Comparison of ENCODE assay signal across 1 cellular context in the genomic region with DNA sequence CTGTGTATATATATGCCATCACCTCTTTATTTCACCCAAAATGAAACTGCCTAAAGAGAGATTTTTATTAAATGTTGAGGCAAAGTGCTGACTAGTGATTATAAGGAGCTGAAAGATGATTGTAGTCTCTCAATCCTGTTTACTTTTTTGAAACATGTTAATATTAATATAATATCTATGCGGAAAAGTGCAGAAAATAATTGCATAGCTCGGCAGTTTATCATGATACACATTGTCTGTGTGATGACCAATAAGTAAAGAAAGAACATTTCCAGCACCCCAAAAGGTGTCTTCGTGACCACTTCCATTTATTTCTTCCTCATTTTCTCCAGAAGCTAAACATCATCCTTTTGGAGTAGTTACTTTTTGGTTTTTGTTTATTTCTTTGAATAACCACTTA.
TF ChIP-seq lines count a peak whose summit lies in the region.

No MANE protein-coding gene starts in this region.

TF ChIP-seq in HepG2, 621 proteins besides CTCF, POLR2A, EP300 and RAD21:
- TF ChIP-seq, protein P1, sequence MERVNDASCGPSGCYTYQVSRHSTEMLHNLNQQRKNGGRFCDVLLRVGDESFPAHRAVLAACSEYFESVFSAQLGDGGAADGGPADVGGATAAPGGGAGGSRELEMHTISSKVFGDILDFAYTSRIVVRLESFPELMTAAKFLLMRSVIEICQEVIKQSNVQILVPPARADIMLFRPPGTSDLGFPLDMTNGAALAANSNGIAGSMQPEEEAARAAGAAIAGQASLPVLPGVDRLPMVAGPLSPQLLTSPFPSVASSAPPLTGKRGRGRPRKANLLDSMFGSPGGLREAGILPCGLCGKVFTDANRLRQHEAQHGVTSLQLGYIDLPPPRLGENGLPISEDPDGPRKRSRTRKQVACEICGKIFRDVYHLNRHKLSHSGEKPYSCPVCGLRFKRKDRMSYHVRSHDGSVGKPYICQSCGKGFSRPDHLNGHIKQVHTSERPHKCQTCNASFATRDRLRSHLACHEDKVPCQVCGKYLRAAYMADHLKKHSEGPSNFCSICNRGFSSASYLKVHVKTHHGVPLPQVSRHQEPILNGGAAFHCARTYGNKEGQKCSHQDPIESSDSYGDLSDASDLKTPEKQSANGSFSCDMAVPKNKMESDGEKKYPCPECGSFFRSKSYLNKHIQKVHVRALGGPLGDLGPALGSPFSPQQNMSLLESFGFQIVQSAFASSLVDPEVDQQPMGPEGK (CRISPR knock-in tag; IDR thresholded peaks at IDR 0.05) = no peak
- TF ChIP-seq MAFK (conservative IDR thresholded peaks at IDR 0.05 in 1 of 2, IDR thresholded peaks at IDR 0.05 in 1 of 2; ENCODE audit: low read length in 2 of 2) (peak; percentile 96 to 99), ZNF530 (CRISPR knock-in tag; IDR thresholded peaks at IDR 0.05; ENCODE audit: low read depth) (no peak), ZNF460 (CRISPR knock-in tag; IDR thresholded peaks at IDR 0.05; ENCODE audit: borderline replicate concordance) (no peak), CBX1 (IDR thresholded peaks at IDR 0.05; ENCODE audit: low read depth) (no peak), RBM22 (optimal IDR thresholded peaks at IDR 0.05; ENCODE audit: low read length) (peak; percentile 47), ISX (CRISPR knock-in tag; conservative IDR thresholded peaks at IDR 0.05) (no peak), TAF15 (IDR thresholded peaks at IDR 0.05; ENCODE audit: low read depth, low read length, poor library complexity, severe bottlenecking) (no peak), MAFF (IDR thresholded peaks at IDR 0.05; ENCODE audit: low read depth, low read length) (peak; percentile 98), NCOA5 (CRISPR knock-in tag; IDR thresholded peaks at IDR 0.05) (no peak)
- TF ChIP-seq, protein P2, sequence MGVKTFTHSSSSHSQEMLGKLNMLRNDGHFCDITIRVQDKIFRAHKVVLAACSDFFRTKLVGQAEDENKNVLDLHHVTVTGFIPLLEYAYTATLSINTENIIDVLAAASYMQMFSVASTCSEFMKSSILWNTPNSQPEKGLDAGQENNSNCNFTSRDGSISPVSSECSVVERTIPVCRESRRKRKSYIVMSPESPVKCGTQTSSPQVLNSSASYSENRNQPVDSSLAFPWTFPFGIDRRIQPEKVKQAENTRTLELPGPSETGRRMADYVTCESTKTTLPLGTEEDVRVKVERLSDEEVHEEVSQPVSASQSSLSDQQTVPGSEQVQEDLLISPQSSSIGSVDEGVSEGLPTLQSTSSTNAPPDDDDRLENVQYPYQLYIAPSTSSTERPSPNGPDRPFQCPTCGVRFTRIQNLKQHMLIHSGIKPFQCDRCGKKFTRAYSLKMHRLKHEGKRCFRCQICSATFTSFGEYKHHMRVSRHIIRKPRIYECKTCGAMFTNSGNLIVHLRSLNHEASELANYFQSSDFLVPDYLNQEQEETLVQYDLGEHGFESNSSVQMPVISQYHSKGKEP (CRISPR knock-in tag; IDR thresholded peaks at IDR 0.05) = no peak
- TF ChIP-seq, protein P3, sequence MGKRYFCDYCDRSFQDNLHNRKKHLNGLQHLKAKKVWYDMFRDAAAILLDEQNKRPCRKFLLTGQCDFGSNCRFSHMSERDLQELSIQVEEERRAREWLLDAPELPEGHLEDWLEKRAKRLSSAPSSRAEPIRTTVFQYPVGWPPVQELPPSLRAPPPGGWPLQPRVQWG (CRISPR knock-in tag; IDR thresholded peaks at IDR 0.05; ENCODE audit: borderline replicate concordance, low read depth) = no peak
- TF ChIP-seq, protein P4, sequence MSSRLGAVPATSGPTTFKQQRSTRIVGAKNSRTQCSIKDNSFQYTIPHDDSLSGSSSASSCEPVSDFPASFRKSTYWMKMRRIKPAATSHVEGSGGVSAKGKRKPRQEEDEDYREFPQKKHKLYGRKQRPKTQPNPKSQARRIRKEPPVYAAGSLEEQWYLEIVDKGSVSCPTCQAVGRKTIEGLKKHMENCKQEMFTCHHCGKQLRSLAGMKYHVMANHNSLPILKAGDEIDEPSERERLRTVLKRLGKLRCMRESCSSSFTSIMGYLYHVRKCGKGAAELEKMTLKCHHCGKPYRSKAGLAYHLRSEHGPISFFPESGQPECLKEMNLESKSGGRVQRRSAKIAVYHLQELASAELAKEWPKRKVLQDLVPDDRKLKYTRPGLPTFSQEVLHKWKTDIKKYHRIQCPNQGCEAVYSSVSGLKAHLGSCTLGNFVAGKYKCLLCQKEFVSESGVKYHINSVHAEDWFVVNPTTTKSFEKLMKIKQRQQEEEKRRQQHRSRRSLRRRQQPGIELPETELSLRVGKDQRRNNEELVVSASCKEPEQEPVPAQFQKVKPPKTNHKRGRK (CRISPR knock-in tag; IDR thresholded peaks at IDR 0.05) = no peak
- TF ChIP-seq, protein P5, sequence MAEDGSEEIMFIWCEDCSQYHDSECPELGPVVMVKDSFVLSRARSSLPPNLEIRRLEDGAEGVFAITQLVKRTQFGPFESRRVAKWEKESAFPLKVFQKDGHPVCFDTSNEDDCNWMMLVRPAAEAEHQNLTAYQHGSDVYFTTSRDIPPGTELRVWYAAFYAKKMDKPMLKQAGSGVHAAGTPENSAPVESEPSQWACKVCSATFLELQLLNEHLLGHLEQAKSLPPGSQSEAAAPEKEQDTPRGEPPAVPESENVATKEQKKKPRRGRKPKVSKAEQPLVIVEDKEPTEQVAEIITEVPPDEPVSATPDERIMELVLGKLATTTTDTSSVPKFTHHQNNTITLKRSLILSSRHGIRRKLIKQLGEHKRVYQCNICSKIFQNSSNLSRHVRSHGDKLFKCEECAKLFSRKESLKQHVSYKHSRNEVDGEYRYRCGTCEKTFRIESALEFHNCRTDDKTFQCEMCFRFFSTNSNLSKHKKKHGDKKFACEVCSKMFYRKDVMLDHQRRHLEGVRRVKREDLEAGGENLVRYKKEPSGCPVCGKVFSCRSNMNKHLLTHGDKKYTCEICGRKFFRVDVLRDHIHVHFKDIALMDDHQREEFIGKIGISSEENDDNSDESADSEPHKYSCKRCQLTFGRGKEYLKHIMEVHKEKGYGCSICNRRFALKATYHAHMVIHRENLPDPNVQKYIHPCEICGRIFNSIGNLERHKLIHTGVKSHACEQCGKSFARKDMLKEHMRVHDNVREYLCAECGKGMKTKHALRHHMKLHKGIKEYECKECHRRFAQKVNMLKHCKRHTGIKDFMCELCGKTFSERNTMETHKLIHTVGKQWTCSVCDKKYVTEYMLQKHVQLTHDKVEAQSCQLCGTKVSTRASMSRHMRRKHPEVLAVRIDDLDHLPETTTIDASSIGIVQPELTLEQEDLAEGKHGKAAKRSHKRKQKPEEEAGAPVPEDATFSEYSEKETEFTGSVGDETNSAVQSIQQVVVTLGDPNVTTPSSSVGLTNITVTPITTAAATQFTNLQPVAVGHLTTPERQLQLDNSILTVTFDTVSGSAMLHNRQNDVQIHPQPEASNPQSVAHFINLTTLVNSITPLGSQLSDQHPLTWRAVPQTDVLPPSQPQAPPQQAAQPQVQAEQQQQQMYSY (CRISPR knock-in tag; IDR thresholded peaks at IDR 0.05) = no peak
